ENCODE assay signal across 8 cellular contexts in the genomic region with DNA sequence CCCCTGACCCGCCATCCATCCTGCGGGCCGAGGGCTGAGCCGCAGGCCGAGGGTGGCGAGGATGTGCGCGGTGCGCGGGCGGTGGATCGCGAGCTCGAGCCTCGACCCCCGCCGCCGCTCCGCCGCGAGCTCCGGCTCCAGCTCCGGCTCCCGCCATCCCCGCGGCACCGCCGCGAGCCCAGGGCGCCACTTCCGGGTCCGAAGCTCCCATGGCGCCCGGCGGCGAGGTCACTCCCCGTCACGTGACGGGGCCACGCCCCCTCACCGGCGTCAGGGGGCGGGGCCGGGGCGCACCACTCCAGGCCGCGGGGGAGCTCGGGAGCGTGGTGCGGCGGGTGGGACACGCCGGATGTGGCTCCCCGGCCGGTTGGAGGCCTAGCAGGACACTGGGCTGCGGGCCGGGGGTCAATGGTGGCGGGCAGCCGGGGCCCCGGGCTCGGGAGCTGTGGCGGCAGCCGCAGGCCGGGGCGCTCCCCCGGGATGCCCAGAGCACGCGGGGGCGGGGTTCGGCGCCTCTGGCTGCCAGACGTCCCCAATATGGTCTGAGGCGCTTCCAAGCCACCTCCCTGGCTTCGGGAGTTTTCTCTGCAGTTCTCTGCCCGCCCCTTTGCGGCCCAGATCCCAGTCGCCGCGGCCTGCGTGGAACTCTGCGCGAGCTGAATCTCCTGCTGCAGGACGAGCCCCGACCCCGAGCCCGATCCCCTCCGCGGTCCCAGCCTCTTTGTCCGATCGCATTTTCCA. TPM values are rescaled to one million over a fixed set of nuclear protein-coding genes. Genes with fewer than 3 reads are reported as not detected.
A peak's percentile ranks its signal among the peaks of the same experiment; 100 is the strongest.
DNase-seq lines count a peak whose midpoint lies in the region; ATAC-seq and TF ChIP-seq lines count a peak whose summit lies in the region.

A gene with protein sequence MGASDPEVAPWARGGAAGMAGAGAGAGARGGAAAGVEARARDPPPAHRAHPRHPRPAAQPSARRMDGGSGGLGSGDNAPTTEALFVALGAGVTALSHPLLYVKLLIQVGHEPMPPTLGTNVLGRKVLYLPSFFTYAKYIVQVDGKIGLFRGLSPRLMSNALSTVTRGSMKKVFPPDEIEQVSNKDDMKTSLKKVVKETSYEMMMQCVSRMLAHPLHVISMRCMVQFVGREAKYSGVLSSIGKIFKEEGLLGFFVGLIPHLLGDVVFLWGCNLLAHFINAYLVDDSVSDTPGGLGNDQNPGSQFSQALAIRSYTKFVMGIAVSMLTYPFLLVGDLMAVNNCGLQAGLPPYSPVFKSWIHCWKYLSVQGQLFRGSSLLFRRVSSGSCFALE (minus strand): TSS at position 234 of the 741 bp plus-strand sequence. CDS start 23 bp downstream, at position 211.

- H3K27me3 Mint-ChIP-seq in osteocyte (ENCODE audit: unreplicated experiment), result no peaks in the 10 kb centered on the region

- H3K4me3 ChIP-seq in HFF-Myc (replicated peaks; ENCODE audit: low read depth, low read length), result peak within 1 kb of the TSS; percentile 78
- peak within 1 kb of the TSS; percentile 99 for H3K4me3 ChIP-seq in thoracic aorta

- peak; percentile 89 to 91 for ATAC-seq in activated naive CD4-positive, alpha-beta T cell treated with anti-CD3 and anti-CD28 coated beads, Interleukin-2, amount 50 U/mL, for 72 hours
- ATAC-seq in thoracic aorta (ENCODE audit: insufficient number of reproducible peaks, low FRiP score, low read depth), result peak; percentile 91

- no peaks in the 10 kb centered on the region for H3K9me3 ChIP-seq in thoracic aorta

- no peak for TF ChIP-seq CTCF in GM10248 (IDR thresholded peaks at IDR 0.05; ENCODE audit: control extremely low read depth, extremely low read depth, low read depth, missing control alignments)
- TF ChIP-seq CTCF in HFF-Myc (IDR thresholded peaks at IDR 0.05; ENCODE audit: low read depth, low read length, missing control alignments), result no peak
- TF ChIP-seq CTCF in osteocyte (IDR thresholded peaks at IDR 0.05), result no peak
- TF ChIP-seq CTCF in thoracic aorta (IDR thresholded peaks at IDR 0.05), result no peak

- H3K27me3 ChIP-seq in thoracic aorta (replicated peaks; ENCODE audit: insufficient read depth), result no peaks in the 10 kb centered on the region

- no peaks in the 10 kb centered on the region for H3K9me3 Mint-ChIP-seq in activated naive CD4-positive, alpha-beta T cell treated with anti-CD3 and anti-CD28 coated beads, Interleukin-2, amount 50 U/mL, for 72 hours
- no peaks in the 10 kb centered on the region for H3K9me3 Mint-ChIP-seq in osteocyte (ENCODE audit: unreplicated experiment)

- peak within 1 kb of the TSS; percentile 88 for H3K4me3 Mint-ChIP-seq in osteocyte (ENCODE audit: unreplicated experiment)

- CTCF ChIA-PET in GM10248 (lab: Yijun Ruan, JAX), result interaction anchor here (0.8 to 6.6 kb wide), 8 partner anchors 8 to 224 kb away, joined by 3 to 42 read pairs (median 4); no protein-coding TSS in a partner anchor

- H3K36me3 ChIP-seq in thoracic aorta, result no peaks in the 10 kb centered on the region

- DNase-seq in GM10248 (ENCODE audit: extremely low spot score) (peak; percentile 98), HFF-Myc (ENCODE audit: extremely low read depth, low read depth) (peak; percentile 43), MV-4-11 (lab: John Stamatoyannopoulos, UW) (peak; percentile 78), SKM-1 (lab: John Stamatoyannopoulos, UW; ENCODE audit: unreplicated experiment) (peak; percentile 87), glomerular visceral epithelial cell (ENCODE audit: extremely low spot score) (peak; percentile 92), osteocyte (ENCODE audit: extremely low spot score, unreplicated experiment) (peak; percentile 97), thoracic aorta (ENCODE audit: low spot score) (peak; percentile 66)
- peak; percentile 94 to 95 for DNase-seq in activated naive CD4-positive, alpha-beta T cell treated with anti-CD3 and anti-CD28 coated beads, Interleukin-2, amount 50 U/mL, for 72 hours (ENCODE audit: low spot score in 2 of 2)

- H3K4me1 ChIP-seq in thoracic aorta (ENCODE audit: control insufficient read depth in 1 of 2, low read depth in 2 of 2), result peaks cover 27 to 49% of the 10 kb centered on the region in 2 donors

- peaks cover 7 to 12% of the 10 kb centered on the region in 2 donors for H3K36me3 Mint-ChIP-seq in activated naive CD4-positive, alpha-beta T cell treated with anti-CD3 and anti-CD28 coated beads, Interleukin-2, amount 50 U/mL, for 72 hours
- H3K36me3 Mint-ChIP-seq in osteocyte (ENCODE audit: unreplicated experiment), result no peaks in the 10 kb centered on the region

- H3K27ac ChIP-seq in thoracic aorta, result peak within 1 kb of the TSS; percentile 96 to 97

- peaks cover 17% of the 10 kb centered on the region for H3K4me1 Mint-ChIP-seq in osteocyte (ENCODE audit: unreplicated experiment)

- POLR2A ChIA-PET in GM10248 (lab: Yijun Ruan, JAX), result interaction anchor here (0.6 to 1.9 kb wide), 7 partner anchors 8 to 1717 kb away, joined by 3 to 10 read pairs (median 5); a partner anchor contains a TSS

- H3K27ac Mint-ChIP-seq in activated naive CD4-positive, alpha-beta T cell treated with anti-CD3 and anti-CD28 coated beads, Interleukin-2, amount 50 U/mL, for 72 hours, result peak within 1 kb of the TSS in 1 of 2 donors; percentile 99
- peak within 1 kb of the TSS; percentile 93 for H3K27ac Mint-ChIP-seq in osteocyte (ENCODE audit: unreplicated experiment)

RNA-seq across cellular contexts. Expression of the gene that starts here (rescaled TPM):
- 100 to 1,000 TPM; 129 to 139 TPM for total RNA-seq in activated naive CD4-positive, alpha-beta T cell treated with anti-CD3 and anti-CD28 coated beads, Interleukin-2, amount 50 U/mL, for 72 hours
- 175 and 180 TPM in 2 replicates for total RNA-seq in osteocyte
- 100 to 1,000 TPM; 237 to 273 TPM for total RNA-seq in thoracic aorta

Comparison
In these comparisons a context has a peak if more than half of its experiments do, and no peak if none do; other contexts are left out.
1. Peak in every context shown above with its lines: DNase-seq, ATAC-seq, H3K4me3 ChIP-seq and H3K27ac ChIP-seq.
2. DNase-seq: peak in every context shown above with its lines; median percentile 98 in GM10248; 97 in osteocyte; 94 in activated naive CD4-positive, alpha-beta T cell treated with anti-CD3 and anti-CD28 coated beads, Interleukin-2, amount 50 U/mL, for 72 hours; 92 in glomerular visceral epithelial cell; 87 in SKM-1; 78 in MV-4-11; 66 in thoracic aorta; 43 in HFF-Myc.